Comparison of ENCODE assay signal across 29 cellular contexts in the genomic region with DNA sequence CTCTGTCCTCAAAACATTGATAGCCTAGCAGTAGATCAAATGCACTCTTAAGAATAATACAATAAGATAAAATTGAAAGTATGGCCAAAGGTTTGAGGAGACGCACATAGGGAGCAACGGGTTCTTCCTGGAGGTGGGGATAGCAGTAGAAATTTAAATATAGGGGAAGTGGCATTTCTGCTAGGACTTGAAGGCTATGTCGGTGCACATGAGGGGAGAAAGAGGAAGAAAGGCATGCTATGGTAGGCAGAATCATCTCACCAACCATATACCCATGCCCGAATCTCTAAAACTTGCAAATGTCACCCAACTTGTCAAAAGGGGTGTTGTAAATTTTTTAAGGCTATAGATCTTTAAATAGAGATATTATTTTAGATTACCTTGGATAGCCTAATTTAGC.
"Had no signal": no experiment of that assay in that cellular context is flagged by ENCODE, and none has a peak within 500 bp of the region (broad histone marks: within the 10 kb centered on the region; RNA-seq: fewer than 3 reads in every experiment).

No MANE protein-coding gene starts in this region.

- H3K36me3 Mint-ChIP-seq: activated naive CD8-positive, alpha-beta T cell treated with anti-CD3 and anti-CD28 coated beads for 36 hours had no signal

- H3K4me3 Mint-ChIP-seq: activated CD4-positive, alpha-beta T cell treated with anti-CD3 and anti-CD28 coated beads, Interleukin-2, amount 10 ng/mL, durations not matched to agents 24 days and 14 days; activated CD8-positive, alpha-beta T cell treated with anti-CD3 and anti-CD28 coated beads for 36 hours; activated naive CD8-positive, alpha-beta T cell treated with anti-CD3 and anti-CD28 coated beads for 36 hours; activated T-cell treated with anti-CD3 and anti-CD28 coated beads, Interleukin-2, amount 50 U/mL, for 72 hours; activated T-helper 17 cell treated with anti-CD3 and anti-CD28 coated beads, Interleukin-2, amount 50 U/mL, for 72 hours had no signal

- DNase-seq: activated CD4-positive, alpha-beta T cell treated with anti-CD3 and anti-CD28 coated beads, Interleukin-2, amount 10 ng/mL, durations not matched to agents 24 days and 14 days; activated CD4-positive, alpha-beta T cell treated with anti-CD3 and anti-CD28 coated beads, Interleukin-2, amount 50 U/mL, for 4 hours; activated CD8-positive, alpha-beta T cell treated with anti-CD3 and anti-CD28 coated beads for 36 hours; activated effector memory CD4-positive, alpha-beta T cell treated with anti-CD3 and anti-CD28 coated beads, Interleukin-2, amount 50 U/mL, for 16 hours; activated naive CD4-positive, alpha-beta T cell; activated naive CD4-positive, alpha-beta T cell treated with anti-CD3 and anti-CD28 coated beads, Interleukin-2, amount 50 U/mL, for 16 hours; activated naive CD8-positive, alpha-beta T cell treated with anti-CD3 and anti-CD28 coated beads for 36 hours; activated T-cell treated with anti-CD3 and anti-CD28 coated beads, Interleukin-2, amount 50 U/mL, for 1 hour; activated T-cell treated with anti-CD3 and anti-CD28 coated beads, Interleukin-2, amount 50 U/mL, for 72 hours; amniotic stem cell; aorta; brain microvascular endothelial cell; central memory CD4-positive, alpha-beta T cell; Karpas-422; NCI-H1105; NCI-H1417 treated with DMSO at 0.1 percent for 48 hours; NCI-H1930; NCI-H2081 treated with DMSO at 0.1 percent for 48 hours; NCI-H345; NCI-H526; NCI-H748 treated with DMSO at 0.1 percent for 48 hours; NK-92 treated with Interleukin-12 subunit alpha and Interleukin-12 subunit beta, amount 100 ng/mL, for 24 hours; PC-3; Peyer's patch; RPMI8226; SHP77 treated with DMSO at 0.1 percent for 48 hours; T1000 had no signal

- H3K27ac Mint-ChIP-seq: activated CD4-positive, alpha-beta T cell treated with anti-CD3 and anti-CD28 coated beads, Interleukin-2, amount 10 ng/mL, durations not matched to agents 24 days and 14 days; activated CD8-positive, alpha-beta T cell treated with anti-CD3 and anti-CD28 coated beads for 36 hours; activated naive CD8-positive, alpha-beta T cell treated with anti-CD3 and anti-CD28 coated beads for 36 hours; activated T-cell treated with anti-CD3 and anti-CD28 coated beads, Interleukin-2, amount 50 U/mL, for 72 hours; activated T-helper 17 cell treated with anti-CD3 and anti-CD28 coated beads, Interleukin-2, amount 50 U/mL, for 72 hours had no signal

- H3K27me3 Mint-ChIP-seq: activated CD4-positive, alpha-beta T cell treated with anti-CD3 and anti-CD28 coated beads, Interleukin-2, amount 10 ng/mL, durations not matched to agents 24 days and 14 days; activated CD8-positive, alpha-beta T cell treated with anti-CD3 and anti-CD28 coated beads for 36 hours; activated T-helper 17 cell treated with anti-CD3 and anti-CD28 coated beads, Interleukin-2, amount 50 U/mL, for 72 hours had no signal

- ATAC-seq: activated CD8-positive, alpha-beta T cell treated with anti-CD3 and anti-CD28 coated beads for 36 hours; activated T-cell treated with anti-CD3 and anti-CD28 coated beads, Interleukin-2, amount 50 U/mL, for 72 hours; activated T-helper 17 cell treated with anti-CD3 and anti-CD28 coated beads, Interleukin-2, amount 50 U/mL, for 72 hours; K562; PC-3 had no signal

- H3K4me1 Mint-ChIP-seq: activated CD4-positive, alpha-beta T cell treated with anti-CD3 and anti-CD28 coated beads, Interleukin-2, amount 10 ng/mL, durations not matched to agents 24 days and 14 days; activated naive CD8-positive, alpha-beta T cell treated with anti-CD3 and anti-CD28 coated beads for 36 hours; activated T-helper 17 cell treated with anti-CD3 and anti-CD28 coated beads, Interleukin-2, amount 50 U/mL, for 72 hours had no signal
